In genomic region chr21:34852438-34852837, GRCh38 we compare ENCODE assay signal across 23 cellular contexts.
DNase-seq lines count a peak whose midpoint lies in the region; ATAC-seq and TF ChIP-seq lines count a peak whose summit lies in the region.
"Had no signal": no experiment of that assay in that cellular context is flagged by ENCODE, and none has a peak within 500 bp of the region (broad histone marks: within the 10 kb centered on the region; RNA-seq: fewer than 3 reads in every experiment).

No MANE protein-coding gene starts in this region.

- TF ChIP-seq CTCF in RWPE1 (conservative IDR thresholded peaks at IDR 0.05; ENCODE audit: low read depth): no peak
- TF ChIP-seq CTCF in fibroblast of mammary gland (conservative IDR thresholded peaks at IDR 0.05; ENCODE audit: control insufficient read depth, insufficient read depth, low read depth, low read length): no peak

- peak overlapping the region; percentile 71 for H3K27ac Mint-ChIP-seq in activated naive CD4-positive, alpha-beta T cell treated with anti-CD3 and anti-CD28 coated beads for 36 hours
- H3K27ac Mint-ChIP-seq in stimulated activated naive B cell treated with anti-CD40 and anti-IgM and Interleukin-4, amounts not matched to agents 10 μg/mL and 1 μg/mL and 100 μg/mL, for 72 hours: peak overlapping the region; percentile 28
- H3K27ac Mint-ChIP-seq: T-helper 2 cell treated with Interferon-gamma antibody and Interleukin-4, amounts not matched to agents 5 μg/mL and 100 μg/mL, for 36 hours had no signal

- H3K36me3 Mint-ChIP-seq in activated naive CD4-positive, alpha-beta T cell treated with anti-CD3 and anti-CD28 coated beads for 36 hours (ENCODE audit: low read depth): peaks cover 40% of the 10 kb centered on the region
- H3K36me3 Mint-ChIP-seq in stimulated activated naive B cell treated with anti-CD40 and anti-IgM and Interleukin-4, amounts not matched to agents 10 μg/mL and 1 μg/mL and 100 μg/mL, for 72 hours: peaks cover 54 to 67% of the 10 kb centered on the region in 2 donors

- peak; percentile 39 to 55 for ATAC-seq in stimulated activated naive B cell treated with anti-CD40 and anti-IgM and Interleukin-4, amounts not matched to agents 10 μg/mL and 1 μg/mL and 100 μg/mL, for 72 hours (replicated peaks)
- ATAC-seq: SK-N-SH treated with all-trans-retinoic acid at 6 μM for 48 hours had no signal

- intact Hi-C loops in activated naive CD4-positive, alpha-beta T cell treated with anti-CD3 and anti-CD28 coated beads for 36 hours (cut with micrococcal nuclease): loop anchor here (5.0 kb wide), 1 partner anchor 45 kb away; no protein-coding TSS in a partner anchor

- peaks cover 23% of the 10 kb centered on the region for H3K4me1 Mint-ChIP-seq in activated naive CD4-positive, alpha-beta T cell treated with anti-CD3 and anti-CD28 coated beads for 36 hours (ENCODE audit: low read depth)
- peaks cover 22 to 50% of the 10 kb centered on the region in 2 donors for H3K4me1 Mint-ChIP-seq in stimulated activated naive B cell treated with anti-CD40 and anti-IgM and Interleukin-4, amounts not matched to agents 10 μg/mL and 1 μg/mL and 100 μg/mL, for 72 hours

- H3K4me3 ChIP-seq in fibroblast of mammary gland (ENCODE audit: control insufficient read depth, low read depth, low read length): no peak overlapping the region
- H3K4me3 ChIP-seq: BLaER1 treated with 17β-estradiol and CSF1 and Interleukin-3, amounts not matched to agents 10 nM and 100 nM; esophagus muscularis mucosa; lung had no signal

- H3K27me3 Mint-ChIP-seq in activated naive CD4-positive, alpha-beta T cell treated with anti-CD3 and anti-CD28 coated beads for 36 hours (ENCODE audit: low read depth): no peaks in the 10 kb centered on the region
- no peaks in the 10 kb centered on the region for H3K27me3 Mint-ChIP-seq in stimulated activated naive B cell treated with anti-CD40 and anti-IgM and Interleukin-4, amounts not matched to agents 10 μg/mL and 1 μg/mL and 100 μg/mL, for 72 hours

- H3K4me3 Mint-ChIP-seq in activated naive CD4-positive, alpha-beta T cell treated with anti-CD3 and anti-CD28 coated beads for 36 hours: no peak overlapping the region
- peak overlapping the region in 1 of 2 donors; percentile 28 for H3K4me3 Mint-ChIP-seq in stimulated activated naive B cell treated with anti-CD40 and anti-IgM and Interleukin-4, amounts not matched to agents 10 μg/mL and 1 μg/mL and 100 μg/mL, for 72 hours
- H3K4me3 Mint-ChIP-seq: T-helper 2 cell treated with Interferon-gamma antibody and Interleukin-4, amounts not matched to agents 5 μg/mL and 100 μg/mL, for 36 hours had no signal

- POLR2A ChIA-PET in RWPE1 (lab: Yijun Ruan, JAX; ENCODE audit: low non-redundant PET): no interaction called here

- DNase-seq in activated naive CD4-positive, alpha-beta T cell treated with anti-CD3 and anti-CD28 coated beads for 36 hours: peak; percentile 37
- no peak for DNase-seq in activated naive CD4-positive, alpha-beta T cell (lab: John Stamatoyannopoulos, UW)
- no peak for DNase-seq in RWPE1 (ENCODE audit: low spot score)
- DNase-seq in fibroblast of mammary gland (ENCODE audit: low read depth): peak; percentile 49
- no peak for DNase-seq in stimulated activated naive B cell treated with anti-CD40 and anti-IgM and Interleukin-4, amounts not matched to agents 10 μg/mL and 1 μg/mL and 100 μg/mL, for 72 hours
- DNase-seq in AG08395 (ENCODE audit: low spot score): no peak
- no peak for DNase-seq in NCI-H446 (lab: John Stamatoyannopoulos, UW)
- no peak for DNase-seq in mucosa of gallbladder (ENCODE audit: low spot score)
- DNase-seq: activated CD4-positive, alpha-beta T cell treated with anti-CD3 and anti-CD28 coated beads, Interleukin-2, amount 50 U/mL, for 1 hour; activated naive CD4-positive, alpha-beta T cell treated with anti-CD3 and anti-CD28 coated beads, Interleukin-2, amount 50 U/mL, for 16 hours; activated T-cell treated with anti-CD3 and anti-CD28 coated beads for 4 hours; DMS 273 treated with DMSO at 0.1 percent for 48 hours; effector memory CD4-positive, alpha-beta T cell; HCEC 1CT; NCI-H146; NCI-H526; retina; stimulated activated CD4-positive, alpha-beta T cell treated with anti-CD3 and anti-CD28 coated beads, Interleukin-12 subunit alpha, Interleukin-12 subunit beta, amount 100 ng/mL, for 4 hours had no signal

- peak overlapping the region; percentile 63 for H3K27ac ChIP-seq in RWPE1
- H3K27ac ChIP-seq: BLaER1 treated with 17β-estradiol and CSF1 and Interleukin-3, amounts not matched to agents 10 nM and 100 nM; esophagus muscularis mucosa had no signal

- CTCF ChIA-PET in activated naive CD4-positive, alpha-beta T cell treated with anti-CD3 and anti-CD28 coated beads for 36 hours (lab: Charles Lee): no interaction called here
- CTCF ChIA-PET in RWPE1 (lab: Yijun Ruan, JAX): no interaction called here

- no peaks in the 10 kb centered on the region for H3K9me3 Mint-ChIP-seq in activated naive CD4-positive, alpha-beta T cell treated with anti-CD3 and anti-CD28 coated beads for 36 hours
- H3K9me3 Mint-ChIP-seq in stimulated activated naive B cell treated with anti-CD40 and anti-IgM and Interleukin-4, amounts not matched to agents 10 μg/mL and 1 μg/mL and 100 μg/mL, for 72 hours: no peaks in the 10 kb centered on the region
- H3K9me3 Mint-ChIP-seq: T-helper 2 cell treated with Interferon-gamma antibody and Interleukin-4, amounts not matched to agents 5 μg/mL and 100 μg/mL, for 36 hours had no signal

Comparison
In these comparisons a context has a peak if more than half of its experiments do, and no peak if none do; other contexts are left out.
1. DNase-seq: peak in activated naive CD4-positive, alpha-beta T cell treated with anti-CD3 and anti-CD28 coated beads for 36 hours (single experiment) and fibroblast of mammary gland (single experiment); none in activated naive CD4-positive, alpha-beta T cell (0 of 4), RWPE1 (single experiment), stimulated activated naive B cell treated with anti-CD40 and anti-IgM and Interleukin-4, amounts not matched to agents 10 μg/mL and 1 μg/mL and 100 μg/mL, for 72 hours (single experiment), AG08395 (single experiment), NCI-H446 (0 of 2) and mucosa of gallbladder (single experiment).